8 cellular contexts compared by ENCODE assay signal in the genomic region with DNA sequence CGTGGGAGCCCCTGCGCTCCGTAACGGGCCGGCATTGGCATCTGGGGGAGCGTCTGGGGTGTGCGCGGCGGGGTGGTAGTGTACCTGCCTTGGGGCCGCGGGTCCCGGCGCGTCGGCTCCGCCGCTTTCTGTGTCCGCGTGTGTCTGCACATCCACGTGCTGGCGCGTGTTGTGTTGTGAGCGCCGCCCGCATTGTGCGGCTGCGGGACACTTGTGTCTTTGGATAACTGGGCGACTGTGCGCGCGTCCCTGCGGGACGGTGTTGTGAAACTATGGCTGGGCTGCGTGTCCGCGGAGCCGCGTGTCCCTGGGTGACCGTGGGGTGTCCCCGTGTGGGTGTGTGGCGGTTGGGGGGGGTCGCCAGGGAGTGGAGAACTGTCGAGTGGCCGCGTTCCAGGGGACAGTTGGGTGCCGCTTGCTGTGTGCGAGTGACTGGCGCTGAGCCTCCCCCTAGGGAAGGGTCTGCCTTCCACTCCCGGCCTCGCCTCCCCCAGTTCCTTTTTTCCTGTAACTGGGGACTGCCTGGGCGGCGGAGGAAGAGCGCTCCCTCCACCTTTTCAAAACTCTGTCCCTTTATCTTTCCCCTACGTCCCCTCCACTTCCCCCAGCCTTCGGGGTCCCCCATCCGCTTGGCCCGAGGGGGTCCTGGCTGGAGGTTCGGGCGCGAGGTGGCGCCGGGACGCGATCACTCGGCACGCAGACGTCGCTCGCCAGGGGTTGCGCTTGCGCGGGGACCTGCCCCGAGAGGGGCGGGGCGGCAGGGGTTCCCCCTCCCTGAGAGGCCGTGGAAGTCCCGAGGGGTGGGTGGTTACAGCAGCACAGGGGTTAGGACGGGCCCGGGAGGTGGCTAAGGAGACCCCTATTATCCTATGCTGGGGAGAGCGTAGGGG. TPM values are rescaled to one million over a fixed set of nuclear protein-coding genes. Genes with fewer than 3 reads are reported as not detected.
DNase-seq lines count a peak whose midpoint lies in the region; ATAC-seq and TF ChIP-seq lines count a peak whose summit lies in the region.

No MANE protein-coding gene starts in this region.

- peaks cover 89% of the 10 kb centered on the region for H3K27me3 Mint-ChIP-seq in H9 (ENCODE audit: low read depth)
- peaks cover 51% of the 10 kb centered on the region for H3K27me3 Mint-ChIP-seq in T-helper 2 cell treated with Interferon-gamma antibody and Interleukin-4, amounts not matched to agents 5 μg/mL and 100 μg/mL, for 36 hours (ENCODE audit: low read depth)

- no peak overlapping the region for H3K4ac ChIP-seq in H9 (ENCODE audit: low read depth, low read length)

- no peak overlapping the region for H3K27ac Mint-ChIP-seq in H9
- H3K27ac Mint-ChIP-seq in T-helper 2 cell treated with Interferon-gamma antibody and Interleukin-4, amounts not matched to agents 5 μg/mL and 100 μg/mL, for 36 hours: peak overlapping the region; percentile 73

- no peak overlapping the region for H3K23ac ChIP-seq in H9 (ENCODE audit: insufficient read length, low read depth, low read length)

- H3K9me3 Mint-ChIP-seq in H9: peaks cover 11 to 19% of the 10 kb centered on the region in 2 experiments; a peak in 4 of 5 replicates
- H3K9me3 Mint-ChIP-seq in T-helper 2 cell treated with Interferon-gamma antibody and Interleukin-4, amounts not matched to agents 5 μg/mL and 100 μg/mL, for 36 hours: no peaks in the 10 kb centered on the region

- H3K36me3 ChIP-seq in BE2C: no peaks in the 10 kb centered on the region

- no peak overlapping the region for H2AK5ac ChIP-seq in H9 (ENCODE audit: insufficient read length, low read length)

- peak overlapping the region; percentile 48 to 80 for H3K4me3 Mint-ChIP-seq in H9
- peak overlapping the region; percentile 84 for H3K4me3 Mint-ChIP-seq in T-helper 2 cell treated with Interferon-gamma antibody and Interleukin-4, amounts not matched to agents 5 μg/mL and 100 μg/mL, for 36 hours

- no peak overlapping the region for H3K56ac ChIP-seq in H9 (ENCODE audit: insufficient read length, low read depth, low read length)

- WGBS in H9 (ENCODE audit: extremely low coverage, insufficient read length, low lambda C conversion rate): no CpG with 5 or more reads among the region's 80 CpGs

- no peak overlapping the region for H2BK120ac ChIP-seq in H9 (ENCODE audit: low read depth, low read length, poor library complexity, severe bottlenecking)

- H3K9me3 ChIP-seq in BE2C (no peaks in the 10 kb centered on the region), H9 (ENCODE audit: control insufficient read depth, low read depth, low read length) (no peaks in the 10 kb centered on the region)

- ATAC-seq in HG02571 (IDR thresholded peaks at IDR 0.05; ENCODE audit: unreplicated experiment): no peak

- H2BK20ac ChIP-seq in H9 (ENCODE audit: low read depth, low read length, poor library complexity, severe bottlenecking): no peak overlapping the region

- peak overlapping the region; percentile 27 for H3K4me2 ChIP-seq in H9 (ENCODE audit: insufficient read depth, insufficient read length, low read length)

- in situ Hi-C loops in astrocyte of the spinal cord (cut with HindIII; ENCODE audit: low sequenced_read_pairs): no loop called here

- no peaks in the 10 kb centered on the region for H3K79me2 ChIP-seq in H9 (ENCODE audit: insufficient read depth, low read length)

- peaks cover 0 to 2% (median 0%) of the 10 kb centered on the region in 3 experiments; a peak in 1 of 7 replicates for H3K36me3 Mint-ChIP-seq in H9 (ENCODE audit: insufficient read depth in 1 of 3, low read depth in 3 of 3)
- no peaks in the 10 kb centered on the region for H3K36me3 Mint-ChIP-seq in T-helper 2 cell treated with Interferon-gamma antibody and Interleukin-4, amounts not matched to agents 5 μg/mL and 100 μg/mL, for 36 hours (ENCODE audit: low read depth)

- no peak overlapping the region for H3T11ph ChIP-seq in H9 (ENCODE audit: low read length)

- DNase-seq in BE2C: peak; percentile 70
- DNase-seq in H9: no peak
- DNase-seq in T-helper 2 cell treated with Interferon-gamma antibody and Interleukin-4, amounts not matched to agents 5 μg/mL and 100 μg/mL, for 36 hours (ENCODE audit: low spot score): peak; percentile 66
- DNase-seq in astrocyte of the spinal cord (ENCODE audit: low read depth, low spot score): no peak
- peak; percentile 50 for DNase-seq in iris pigment epithelial cell (ENCODE audit: low read depth)
- DNase-seq in stimulated activated CD4-positive, alpha-beta T cell treated with anti-CD3 and anti-CD28 coated beads, Interleukin-12 subunit alpha, Interleukin-12 subunit beta, amount 100 ng/mL, for 4 hours: peak; percentile 81
- DNase-seq in SW480 (ENCODE audit: low spot score): no peak

- H4K20me1 ChIP-seq in H9 (ENCODE audit: control insufficient read depth, insufficient read depth, insufficient read length): peaks cover 2% of the 10 kb centered on the region

- no peak overlapping the region for H3K9ac ChIP-seq in H9 (ENCODE audit: extremely low read depth, insufficient read length, low read length)

- no peaks in the 10 kb centered on the region for H3K23me2 ChIP-seq in H9 (ENCODE audit: insufficient read length, low read depth, low read length, poor library complexity, severe bottlenecking)

- H3K79me1 ChIP-seq in H9 (ENCODE audit: insufficient read depth, low read depth, low read length, poor library complexity, severe bottlenecking): no peaks in the 10 kb centered on the region

- no peak overlapping the region for H3K14ac ChIP-seq in H9 (ENCODE audit: insufficient read depth, low read length)

- no peak overlapping the region for H2BK5ac ChIP-seq in H9 (ENCODE audit: insufficient read length, low read length)

- H4K8ac ChIP-seq in H9 (replicated peaks; ENCODE audit: insufficient read length, low read depth, low read length): no peak overlapping the region

- H3K18ac ChIP-seq in H9 (ENCODE audit: insufficient read length, low read depth, low read length): no peak overlapping the region

- no peak overlapping the region for H4K91ac ChIP-seq in H9 (ENCODE audit: insufficient read length, low read depth, low read length)

- no peak overlapping the region for H3K27ac ChIP-seq in H9 (ENCODE audit: insufficient read length, low read depth, low read length)

- H3K4me1 ChIP-seq in BE2C: peaks cover 5% of the 10 kb centered on the region
- H3K4me1 ChIP-seq in H9 (ENCODE audit: insufficient read depth, low read length): no peaks in the 10 kb centered on the region; the same call in 1 of the 2 replicates

- H3K4me1 Mint-ChIP-seq in H9: peaks cover 3 to 36% of the 10 kb centered on the region in 2 experiments; a peak in 3 of 4 replicates
- peaks cover 29% of the 10 kb centered on the region for H3K4me1 Mint-ChIP-seq in T-helper 2 cell treated with Interferon-gamma antibody and Interleukin-4, amounts not matched to agents 5 μg/mL and 100 μg/mL, for 36 hours (ENCODE audit: low read depth)

- H2AFZ ChIP-seq in H9 (ENCODE audit: low read length): no peak overlapping the region

- no peaks in the 10 kb centered on the region for H3K27me3 ChIP-seq in BE2C
- H3K27me3 ChIP-seq in H9 (ENCODE audit: insufficient read depth, low read length): peaks cover 84% of the 10 kb centered on the region

- H2BK12ac ChIP-seq in H9 (ENCODE audit: insufficient read length, low read depth, low read length): no peak overlapping the region

- H4K5ac ChIP-seq in H9 (ENCODE audit: insufficient read length, low read depth, low read length): no peak overlapping the region

- TF ChIP-seq CTCF in BE2C (IDR thresholded peaks at IDR 0.05; ENCODE audit: low read depth, low read length) (no peak), H9 (conservative IDR thresholded peaks at IDR 0.05) (no peak), astrocyte of the spinal cord (IDR thresholded peaks at IDR 0.05; ENCODE audit: low read depth, low read length) (peak; percentile 8)

- H2BK15ac ChIP-seq in H9 (ENCODE audit: low read depth, low read length): no peak overlapping the region

- H3K4me3 ChIP-seq in BE2C (ENCODE audit: low read depth, low read length) (peak overlapping the region; percentile 83), astrocyte of the spinal cord (ENCODE audit: low read depth, low read length) (peak overlapping the region; percentile 77)

RNA-seq across cellular contexts. Expression of gene NFIC, which starts 5.6 kb away (rescaled TPM):
- 20.6 TPM for polyA plus RNA-seq in BE2C (2012; ENCODE audit: insufficient read depth, insufficient read length, low read depth)
- 5.6 and 8.0 TPM in 2 replicates for total RNA-seq in H9 (2021)

Comparison
In these comparisons a context has a peak if more than half of its experiments do, and no peak if none do; other contexts are left out.
1. DNase-seq: peak in BE2C (single experiment), T-helper 2 cell treated with Interferon-gamma antibody and Interleukin-4, amounts not matched to agents 5 μg/mL and 100 μg/mL, for 36 hours (single experiment), iris pigment epithelial cell (single experiment) and stimulated activated CD4-positive, alpha-beta T cell treated with anti-CD3 and anti-CD28 coated beads, Interleukin-12 subunit alpha, Interleukin-12 subunit beta, amount 100 ng/mL, for 4 hours (single experiment); none in H9 (single experiment), astrocyte of the spinal cord (single experiment) and SW480 (single experiment).